Comparison of ENCODE assay signal across 1 cellular context in the genomic region with DNA sequence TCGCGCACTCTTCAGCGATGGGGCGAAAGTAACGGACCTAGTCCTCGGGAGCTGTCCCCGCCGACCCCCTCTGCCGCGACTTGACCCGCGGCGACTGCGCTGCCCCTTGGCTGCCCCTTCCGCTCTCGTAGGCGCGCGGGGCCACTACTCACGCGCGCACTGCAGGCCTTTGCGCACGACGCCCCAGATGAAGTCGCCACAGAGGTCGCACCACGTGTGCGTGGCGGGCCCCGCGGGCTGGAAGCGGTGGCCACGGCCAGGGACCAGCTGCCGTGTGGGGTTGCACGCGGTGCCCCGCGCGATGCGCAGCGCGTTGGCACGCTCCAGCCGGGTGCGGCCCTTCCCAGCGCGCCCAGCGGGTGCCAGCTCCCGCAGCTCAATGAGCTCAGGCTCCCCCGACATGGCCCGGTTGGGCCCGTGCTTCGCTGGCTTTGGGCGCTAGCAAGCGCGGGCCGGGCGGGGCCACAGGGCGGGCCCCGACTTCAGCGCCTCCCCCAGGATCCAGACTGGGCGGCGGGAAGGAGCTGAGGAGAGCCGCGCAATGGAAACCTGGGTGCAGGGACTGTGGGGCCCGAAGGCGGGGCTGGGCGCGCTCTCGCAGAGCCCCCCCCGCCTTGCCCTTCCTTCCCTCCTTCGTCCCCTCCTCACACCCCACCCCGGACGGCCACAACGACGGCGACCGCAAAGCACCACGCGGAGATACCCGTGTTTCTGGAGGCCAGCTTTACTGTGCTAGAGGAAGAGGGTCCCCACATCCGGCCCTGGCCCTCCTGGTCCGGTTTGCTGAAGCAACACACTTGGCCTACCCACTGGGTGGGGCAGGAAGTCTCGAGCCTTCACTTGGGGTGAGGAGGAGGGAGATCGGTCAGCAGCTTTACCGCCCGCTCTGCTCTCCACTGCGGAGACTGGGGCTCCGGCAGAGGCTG.
TF ChIP-seq lines count a peak whose summit lies in the region.

TSS of gene RASSF1 (minus strand) at position 433 of the 926 bp plus-strand sequence. CDS start at position 402, 31 bp downstream.

TF ChIP-seq in K562, 482 proteins besides CTCF, POLR2A, EP300 and RAD21 (continued from another document and continues in another):
- TF ChIP-seq AFF4 (CRISPR knock-in tag; IDR thresholded peaks at IDR 0.05): 0 out of 2 replicates have a peak, but pooled peaks have one; percentile 56
- TF ChIP-seq, protein P1, sequence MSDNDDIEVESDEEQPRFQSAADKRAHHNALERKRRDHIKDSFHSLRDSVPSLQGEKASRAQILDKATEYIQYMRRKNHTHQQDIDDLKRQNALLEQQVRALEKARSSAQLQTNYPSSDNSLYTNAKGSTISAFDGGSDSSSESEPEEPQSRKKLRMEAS (CRISPR knock-in tag; IDR thresholded peaks at IDR 0.05): peak; percentile 72
- TF ChIP-seq EP400 (IDR thresholded peaks at IDR 0.05): peak; percentile 42; the same call in 1 of the 2 replicates
- peak; percentile 48 for TF ChIP-seq TBP (optimal IDR thresholded peaks at IDR 0.05; ENCODE audit: low read depth, low read length)
- TF ChIP-seq ILK (tag; IDR thresholded peaks at IDR 0.05; ENCODE audit: borderline replicate concordance, low read depth): no peak
- peak; percentile 86 for TF ChIP-seq ZBTB33 (CRISPR knock-in tag; IDR thresholded peaks at IDR 0.05)
- peak; percentile 88 for TF ChIP-seq L3MBTL2 (IDR thresholded peaks at IDR 0.05)
- TF ChIP-seq MLLT1 (IDR thresholded peaks at IDR 0.05): peak in 1 of 2 experiments; percentile 88; a peak in 2 of 4 replicates
- peak; percentile 59 for TF ChIP-seq KDM5B (IDR thresholded peaks at IDR 0.05; ENCODE audit: insufficient replicate concordance, low read depth, low read length)
- TF ChIP-seq, protein P2, sequence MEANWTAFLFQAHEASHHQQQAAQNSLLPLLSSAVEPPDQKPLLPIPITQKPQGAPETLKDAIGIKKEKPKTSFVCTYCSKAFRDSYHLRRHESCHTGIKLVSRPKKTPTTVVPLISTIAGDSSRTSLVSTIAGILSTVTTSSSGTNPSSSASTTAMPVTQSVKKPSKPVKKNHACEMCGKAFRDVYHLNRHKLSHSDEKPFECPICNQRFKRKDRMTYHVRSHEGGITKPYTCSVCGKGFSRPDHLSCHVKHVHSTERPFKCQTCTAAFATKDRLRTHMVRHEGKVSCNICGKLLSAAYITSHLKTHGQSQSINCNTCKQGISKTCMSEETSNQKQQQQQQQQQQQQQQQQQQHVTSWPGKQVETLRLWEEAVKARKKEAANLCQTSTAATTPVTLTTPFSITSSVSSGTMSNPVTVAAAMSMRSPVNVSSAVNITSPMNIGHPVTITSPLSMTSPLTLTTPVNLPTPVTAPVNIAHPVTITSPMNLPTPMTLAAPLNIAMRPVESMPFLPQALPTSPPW (CRISPR knock-in tag; IDR thresholded peaks at IDR 0.05): peak; percentile 77
- no peak for TF ChIP-seq NKRF (IDR thresholded peaks at IDR 0.05; ENCODE audit: borderline replicate concordance)
- no peak for TF ChIP-seq SETDB1 (IDR thresholded peaks at IDR 0.05; ENCODE audit: low read length)
- no peak for TF ChIP-seq CREB1 (IDR thresholded peaks at IDR 0.05)
- no peak for TF ChIP-seq CREB1 (CRISPR knock-in tag; IDR thresholded peaks at IDR 0.05)
- TF ChIP-seq RBFOX2 (IDR thresholded peaks at IDR 0.05; ENCODE audit: low read depth, low read length): peak; percentile 85
- TF ChIP-seq MYC (IDR thresholded peaks at IDR 0.05; ENCODE audit: low read depth, low read length): peak; percentile 30; the same call in 1 of the 2 replicates
- no peak for TF ChIP-seq MYC (CRISPR knock-in tag; IDR thresholded peaks at IDR 0.05; ENCODE audit: borderline replicate concordance, low read depth)
- TF ChIP-seq, protein P3, sequence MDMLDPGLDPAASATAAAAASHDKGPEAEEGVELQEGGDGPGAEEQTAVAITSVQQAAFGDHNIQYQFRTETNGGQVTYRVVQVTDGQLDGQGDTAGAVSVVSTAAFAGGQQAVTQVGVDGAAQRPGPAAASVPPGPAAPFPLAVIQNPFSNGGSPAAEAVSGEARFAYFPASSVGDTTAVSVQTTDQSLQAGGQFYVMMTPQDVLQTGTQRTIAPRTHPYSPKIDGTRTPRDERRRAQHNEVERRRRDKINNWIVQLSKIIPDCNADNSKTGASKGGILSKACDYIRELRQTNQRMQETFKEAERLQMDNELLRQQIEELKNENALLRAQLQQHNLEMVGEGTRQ (CRISPR knock-in tag; IDR thresholded peaks at IDR 0.05): peak; percentile 28; the same call in 1 of the 2 replicates
- TF ChIP-seq ZBTB11 (CRISPR knock-in tag; IDR thresholded peaks at IDR 0.05): 0 out of 6 replicates have a peak, but pooled peaks of 2 of the 3 experiments have one; percentile 43 to 50
- peak; percentile 31 to 43; a peak in 2 of 4 replicates for TF ChIP-seq NRF1 (conservative IDR thresholded peaks at IDR 0.05 in 1 of 2, IDR thresholded peaks at IDR 0.05 in 1 of 2)
- 0 out of 2 replicates have a peak, but pooled peaks have one; percentile 52 for TF ChIP-seq ZNF592 (IDR thresholded peaks at IDR 0.05)
- TF ChIP-seq MAFG (tag; conservative IDR thresholded peaks at IDR 0.05): no peak
- peak; percentile 88 for TF ChIP-seq ZFX (CRISPR knock-in tag; IDR thresholded peaks at IDR 0.05)
- TF ChIP-seq POLR2AphosphoS5 (IDR thresholded peaks at IDR 0.05; ENCODE audit: control insufficient read depth, insufficient read depth, low read depth, low read length): peak; percentile 56; the same call in 1 of the 2 replicates
